Comparison of ENCODE assay signal across 8 cellular contexts in the genomic region with DNA sequence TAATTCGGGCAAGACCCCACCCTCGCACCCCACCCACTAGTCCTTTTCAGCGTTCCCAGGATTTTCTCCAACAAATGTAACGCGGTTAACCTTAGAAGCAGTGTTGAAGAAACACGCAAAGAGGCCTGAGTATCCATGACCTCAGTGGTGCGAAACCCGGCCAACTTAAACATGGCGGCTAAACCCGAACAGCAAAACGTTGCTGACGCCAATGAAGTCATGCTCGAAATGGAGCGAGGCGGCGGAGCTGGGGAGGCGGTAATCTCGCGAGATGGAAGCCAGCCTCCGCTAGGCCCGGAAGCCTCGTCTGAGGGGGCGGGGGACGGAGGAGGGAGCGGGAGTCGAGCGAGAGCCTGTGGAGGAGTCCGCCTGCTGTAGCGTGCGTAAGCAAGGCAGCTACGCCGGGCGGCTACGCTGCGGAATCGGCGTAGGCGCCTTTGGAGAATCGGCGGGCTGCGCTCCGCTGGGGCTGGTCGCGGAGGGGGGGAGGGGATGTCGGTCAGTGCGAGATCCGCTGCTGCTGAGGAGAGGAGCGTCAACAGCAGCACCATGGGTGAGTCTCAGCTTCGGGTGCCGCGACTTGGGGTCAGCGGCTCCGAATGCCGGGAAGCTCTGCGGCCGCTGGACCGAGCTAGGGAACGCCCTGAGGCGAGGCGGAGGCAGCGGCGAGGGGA. TPM values are rescaled to one million over a fixed set of nuclear protein-coding genes. Genes with fewer than 3 reads are reported as not detected.
DNase-seq lines count a peak whose midpoint lies in the region; ATAC-seq and TF ChIP-seq lines count a peak whose summit lies in the region.

A gene (plus strand): TSS at position 340 of the 674 bp plus-strand sequence. CDS start 153 bp downstream, at position 493.

- H3K27ac Mint-ChIP-seq in immature natural killer cell, result peak within 1 kb of the TSS; percentile 95 to 99 (median 98)

- H3K36me3 ChIP-seq in spleen, result no peaks in the 10 kb centered on the region

- H3K4me3 Mint-ChIP-seq in immature natural killer cell, result peak within 1 kb of the TSS; percentile 90 to 98 (median 97)

- peak within 1 kb of the TSS; percentile 98 to 100 (median 99) for H3K27ac ChIP-seq in spleen

- peaks cover 17 to 31% (median 21%) of the 10 kb centered on the region in 3 donors for H3K27me3 Mint-ChIP-seq in immature natural killer cell (ENCODE audit: low read depth in 3 of 3)

- peak; percentile 85 for ATAC-seq in GM19023 (IDR thresholded peaks at IDR 0.05; ENCODE audit: unreplicated experiment)
- ATAC-seq in HG03280 (IDR thresholded peaks at IDR 0.05; ENCODE audit: unreplicated experiment), result peak; percentile 86

- peaks cover 50 to 55% of the 10 kb centered on the region in 2 donors for H3K4me1 Mint-ChIP-seq in immature natural killer cell

- peaks cover 31 to 63% (median 49%) of the 10 kb centered on the region in 6 donors for H3K4me1 ChIP-seq in spleen

- TF ChIP-seq CTCF in spleen (IDR thresholded peaks at IDR 0.05 in 8 of 11, conservative IDR thresholded peaks at IDR 0.05 in 3 of 11), result peak in 5 of 11 experiments; percentile 9 to 44 (median 32)

- DNase-seq in AG08396 (ENCODE audit: low spot score) (peak; percentile 96), NCI-H345 treated with DMSO at 0.1 percent for 48 hours (lab: John Stamatoyannopoulos, UW; ENCODE audit: unreplicated experiment) (peak; percentile 95), immature natural killer cell (peak; percentile 98 to 99 (median 99)), spleen (peak; percentile 100)
- peak; percentile 95 to 98 (median 97) for DNase-seq in activated CD4-positive, CD25-positive, alpha-beta regulatory T cell (lab: John Stamatoyannopoulos, UW)
- DNase-seq in central memory CD4-positive, alpha-beta T cell, result peak; percentile 99

- H3K4me3 ChIP-seq in spleen, result peak within 1 kb of the TSS; percentile 64 to 91 (median 79)

- WGBS in spleen, 5 donors, result 0 to 1% (median 0%) methylated on average over 52 to 62 of the region's 62 CpGs

- intact Hi-C loops in spleen (cut with DNase I; ENCODE audit: low total_unique reads), result loop anchor here (10.0 kb wide), 1 partner anchor 86 kb away; no protein-coding TSS in a partner anchor

- no peaks in the 10 kb centered on the region for H3K27me3 ChIP-seq in spleen (replicated peaks in 1 of 7)

- H3K36me3 Mint-ChIP-seq in immature natural killer cell, result no peaks in the 10 kb centered on the region

- no peaks in the 10 kb centered on the region for H3K9me3 Mint-ChIP-seq in immature natural killer cell

- TF ChIP-seq POLR2A in spleen (IDR thresholded peaks at IDR 0.05), result peak; percentile 55 to 75 (median 64)

- H3K9me3 ChIP-seq in spleen, result no peaks in the 10 kb centered on the region

RNA-seq across cellular contexts. Expression of the gene that starts here (rescaled TPM):
- polyA plus RNA-seq in immature natural killer cell (1,000 to 10,000 TPM in 1 of 3 donors, 100 to 1,000 TPM in 2; 794 to 1,103 (median 966) TPM), spleen (100 to 1,000 TPM; 186 to 243 (median 224) TPM)
- 100 to 1,000 TPM; 184 to 241 (median 214) TPM for total RNA-seq in spleen

Comparison
In these comparisons a context has a peak if more than half of its experiments do, and no peak if none do; other contexts are left out.
1. Peak in every context shown above with its lines: DNase-seq, ATAC-seq, H3K4me3 ChIP-seq and H3K27ac ChIP-seq.